Comparison of ENCODE assay signal across 8 cellular contexts in genomic region chr17:81101614-81102306, GRCh38.
DNase-seq lines count a peak whose midpoint lies in the region; ATAC-seq and TF ChIP-seq lines count a peak whose summit lies in the region.

No MANE protein-coding gene starts in this region.

- peak; percentile 26 to 27 for DNase-seq in NCI-H187 (lab: John Stamatoyannopoulos, UW)
- no peak for DNase-seq in NCI-H187 treated with DMSO at 0.1 percent for 48 hours (lab: John Stamatoyannopoulos, UW)
- peak; percentile 85 for DNase-seq in NCI-H2196 treated with DMSO at 0.1 percent for 48 hours (lab: John Stamatoyannopoulos, UW; ENCODE audit: unreplicated experiment)
- DNase-seq in activated B cell treated with CpG ODN at 0.5 μM for 24 hours, result peak; percentile 84
- DNase-seq in breast epithelium (ENCODE audit: low spot score in 2 of 2), result peak; percentile 71 to 74
- peak; percentile 98 for DNase-seq in islet precursor cell
- peak; percentile 86 to 87 for DNase-seq in stimulated activated CD4-positive, alpha-beta T cell treated with anti-CD3 and anti-CD28 coated beads, Interleukin-1b, Interleukin-23, amount 100 ng/mL, for 4 hours (ENCODE audit: low read depth in 2 of 2)

- peaks cover 3% of the 10 kb centered on the region for H3K4me1 Mint-ChIP-seq in activated B cell treated with CpG ODN at 0.5 μM for 24 hours

- H3K4me3 ChIP-seq in breast epithelium, result no peak overlapping the region

- CTCF ChIA-PET in activated B cell treated with CpG ODN at 0.5 μM for 24 hours (lab: Charles Lee), result interaction anchor here (0.6 to 2.0 kb wide), 10 partner anchors 10 to 709 kb away, joined by 3 to 12 read pairs (median 5); no protein-coding TSS in a partner anchor

- H3K4me3 Mint-ChIP-seq in activated B cell treated with CpG ODN at 0.5 μM for 24 hours, result no peak overlapping the region

- ATAC-seq in HG02885 (IDR thresholded peaks at IDR 0.05; ENCODE audit: poor library complexity, unreplicated experiment) (peak; percentile 82), activated B cell treated with CpG ODN at 0.5 μM for 24 hours (ENCODE audit: low read depth) (peak; percentile 100)

- H3K4me1 ChIP-seq in breast epithelium, result peaks cover 3 to 12% of the 10 kb centered on the region in 2 donors

- H3K27ac Mint-ChIP-seq in activated B cell treated with CpG ODN at 0.5 μM for 24 hours, result no peak overlapping the region

- H3K36me3 ChIP-seq in breast epithelium, result no peaks in the 10 kb centered on the region

- TF ChIP-seq CTCF in activated B cell treated with CpG ODN at 0.5 μM for 24 hours (IDR thresholded peaks at IDR 0.05), result peak; percentile 91
- peak; percentile 96 to 100 (median 99) for TF ChIP-seq CTCF in breast epithelium (IDR thresholded peaks at IDR 0.05)

- intact Hi-C loops in activated B cell treated with CpG ODN at 0.5 μM for 24 hours (cut with micrococcal nuclease), result loop anchor here (1.0 to 2.0 kb wide), 3 partner anchors 77 to 435 kb away; no protein-coding TSS in a partner anchor
- intact Hi-C loops in breast epithelium (cut with DNase I; ENCODE audit: low total_unique reads), result no loop called here

- no peaks in the 10 kb centered on the region for H3K9me3 ChIP-seq in breast epithelium

- no peak for TF ChIP-seq POLR2A in breast epithelium (IDR thresholded peaks at IDR 0.05)

- no peaks in the 10 kb centered on the region for H3K9me3 Mint-ChIP-seq in activated B cell treated with CpG ODN at 0.5 μM for 24 hours

- H3K27me3 Mint-ChIP-seq in activated B cell treated with CpG ODN at 0.5 μM for 24 hours, result peaks cover 10% of the 10 kb centered on the region

- POLR2A ChIA-PET in activated B cell treated with CpG ODN at 0.5 μM for 24 hours (lab: Charles Lee), result no interaction called here

- H3K27ac ChIP-seq in breast epithelium, result no peak overlapping the region

- H3K27me3 ChIP-seq in breast epithelium, result no peaks in the 10 kb centered on the region

- no peaks in the 10 kb centered on the region for H3K36me3 Mint-ChIP-seq in activated B cell treated with CpG ODN at 0.5 μM for 24 hours (ENCODE audit: low read depth)
